15 cellular contexts compared by ENCODE assay signal in the genomic region with DNA sequence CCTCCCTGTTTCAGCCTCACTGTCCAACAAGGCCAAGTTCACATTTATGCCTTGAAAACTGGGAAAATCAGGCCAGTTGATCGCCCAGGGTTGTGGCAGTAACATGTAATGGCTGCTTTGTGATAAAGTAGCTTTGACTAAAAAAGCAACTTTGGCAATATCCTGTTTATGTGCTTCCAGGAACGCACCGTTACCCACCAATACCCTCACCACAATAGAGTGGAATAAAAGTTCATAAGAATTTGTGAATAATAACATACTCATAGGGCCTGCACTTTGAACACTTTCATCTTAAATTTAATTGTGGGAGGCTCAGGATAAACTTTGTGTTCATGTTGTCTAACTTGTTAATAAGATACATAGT.
DNase-seq lines count a peak whose midpoint lies in the region; ATAC-seq and TF ChIP-seq lines count a peak whose summit lies in the region.
"Had no signal": no experiment of that assay in that cellular context is flagged by ENCODE, and none has a peak within 500 bp of the region (broad histone marks: within the 10 kb centered on the region; RNA-seq: fewer than 3 reads in every experiment).

No MANE protein-coding gene starts in this region.

- H3K4me2 ChIP-seq in SK-N-SH: peak overlapping the region; percentile 53; the same call in 1 of the 2 replicates
- no peak overlapping the region for H3K4me2 ChIP-seq in Karpas-422 (ENCODE audit: low read depth, low read length, poor library complexity, severe bottlenecking)
- no peak overlapping the region for H3K4me2 ChIP-seq in smooth muscle cell

- CTCF ChIA-PET in SK-N-SH (lab: Yijun Ruan, JAX): interaction anchor here (1.1 to 1.2 kb wide), 2 partner anchors 13 to 72 kb away, joined by 3 to 4 read pairs; no protein-coding TSS in a partner anchor

- POLR2A ChIA-PET in SK-N-SH (lab: Yijun Ruan, JAX): interaction anchor here (5.1 kb wide), 1 partner anchor 82 kb away, joined by 80 read pairs; a partner anchor contains a TSS

- ATAC-seq in SK-N-SH treated with all-trans-retinoic acid at 6 μM for 48 hours (no peak), GM19452 (IDR thresholded peaks at IDR 0.05; ENCODE audit: unreplicated experiment) (no peak)
- ATAC-seq: effector memory CD8-positive, alpha-beta T cell; upper lobe of right lung had no signal

- no peak overlapping the region for H3K9ac ChIP-seq in SK-N-SH
- no peak overlapping the region for H3K9ac ChIP-seq in Karpas-422 (ENCODE audit: low read length)
- no peak overlapping the region for H3K9ac ChIP-seq in smooth muscle cell (ENCODE audit: low read depth)

- H4K20me1 ChIP-seq in SK-N-SH (ENCODE audit: insufficient read depth): no peaks in the 10 kb centered on the region
- no peaks in the 10 kb centered on the region for H4K20me1 ChIP-seq in Karpas-422 (ENCODE audit: insufficient read depth, low read depth, low read length)
- H4K20me1 ChIP-seq in smooth muscle cell (ENCODE audit: low read depth): no peaks in the 10 kb centered on the region

- WGBS in SK-N-SH (ENCODE audit: low lambda C conversion rate): 97% methylated on average over 3 of the region's 3 CpGs
- WGBS in smooth muscle cell (ENCODE audit: low lambda C conversion rate): 79% methylated on average over 3 of the region's 3 CpGs

- H3K27ac ChIP-seq in SK-N-SH (ENCODE audit: low read depth in 2 of 2, low read length in 1 of 2): 0 out of 4 replicates have a peak overlapping the region, but pooled peaks of 1 of the 2 experiments have one; percentile 57
- H3K27ac ChIP-seq in Karpas-422 (ENCODE audit: low read length): no peak overlapping the region
- peak overlapping the region; percentile 24 for H3K27ac ChIP-seq in smooth muscle cell (ENCODE audit: low read depth)
- H3K27ac ChIP-seq: upper lobe of right lung had no signal

- H3K9me3 ChIP-seq in SK-N-SH: no peaks in the 10 kb centered on the region
- no peaks in the 10 kb centered on the region for H3K9me3 ChIP-seq in Karpas-422 (ENCODE audit: low read length)
- no peaks in the 10 kb centered on the region for H3K9me3 ChIP-seq in smooth muscle cell (replicated peaks; ENCODE audit: low read depth)
- H3K9me3 ChIP-seq: upper lobe of right lung had no signal

- DNase-seq in SK-N-SH (no peak), Karpas-422 (no peak), smooth muscle cell (lab: John Stamatoyannopoulos, UW; ENCODE audit: unreplicated experiment) (no peak), RPMI8226 (no peak), amygdala (lab: John Stamatoyannopoulos, UW) (no peak)
- no peak for DNase-seq in activated naive CD8-positive, alpha-beta T cell treated with anti-CD3 and anti-CD28 coated beads for 36 hours
- DNase-seq: activated gamma-delta T cell; effector memory CD8-positive, alpha-beta T cell; Kasumi-1; NCI-H1417 treated with DMSO at 0.1 percent for 48 hours; NCI-H524 treated with DMSO at 0.1 percent for 48 hours; SW 1271; upper lobe of right lung had no signal

- no peak for TF ChIP-seq RAD21 in SK-N-SH (IDR thresholded peaks at IDR 0.05; ENCODE audit: low read length)

- H3K4me3 ChIP-seq in SK-N-SH (ENCODE audit: low read depth in 2 of 2, low read length in 1 of 2) (no peak overlapping the region), Karpas-422 (ENCODE audit: low read length) (no peak overlapping the region), smooth muscle cell (no peak overlapping the region)
- H3K4me3 ChIP-seq: upper lobe of right lung had no signal

- H2AFZ ChIP-seq in SK-N-SH (ENCODE audit: low read depth) (peak overlapping the region; percentile 64; the same call in 1 of the 2 replicates), Karpas-422 (ENCODE audit: low read length) (peak overlapping the region; percentile 59), smooth muscle cell (ENCODE audit: low read depth) (peak overlapping the region; percentile 32)

- H3K27me3 ChIP-seq in SK-N-SH (ENCODE audit: insufficient read depth) (no peaks in the 10 kb centered on the region), Karpas-422 (ENCODE audit: low read length) (no peaks in the 10 kb centered on the region), smooth muscle cell (ENCODE audit: low read depth) (no peaks in the 10 kb centered on the region)
- H3K27me3 ChIP-seq: upper lobe of right lung had no signal

- H3K79me2 ChIP-seq in SK-N-SH (ENCODE audit: insufficient read depth) (no peaks in the 10 kb centered on the region), Karpas-422 (ENCODE audit: low read length) (no peaks in the 10 kb centered on the region), smooth muscle cell (ENCODE audit: low read depth) (no peaks in the 10 kb centered on the region)

- H3K36me3 Mint-ChIP-seq in activated naive CD8-positive, alpha-beta T cell treated with anti-CD3 and anti-CD28 coated beads for 36 hours: no peaks in the 10 kb centered on the region

- H3F3A ChIP-seq in SK-N-SH (replicated peaks; ENCODE audit: insufficient read depth) (peaks cover 14% of the 10 kb centered on the region), smooth muscle cell (ENCODE audit: low read depth) (peaks cover 7% of the 10 kb centered on the region)

- H3K9me2 ChIP-seq in SK-N-SH (no peaks in the 10 kb centered on the region), Karpas-422 (replicated peaks; ENCODE audit: insufficient read depth, low read length) (no peaks in the 10 kb centered on the region)

- no peaks in the 10 kb centered on the region for H3K9me3 Mint-ChIP-seq in activated naive CD8-positive, alpha-beta T cell treated with anti-CD3 and anti-CD28 coated beads for 36 hours
- H3K9me3 Mint-ChIP-seq: effector memory CD8-positive, alpha-beta T cell had no signal

- no peak overlapping the region for H3K4me3 Mint-ChIP-seq in activated naive CD8-positive, alpha-beta T cell treated with anti-CD3 and anti-CD28 coated beads for 36 hours
- H3K4me3 Mint-ChIP-seq: effector memory CD8-positive, alpha-beta T cell had no signal

- H3K4me1 ChIP-seq in SK-N-SH (ENCODE audit: control insufficient read depth in 1 of 2, insufficient read depth in 2 of 2, low read depth in 1 of 2, low read length in 1 of 2): peaks cover 33 to 34% of the 10 kb centered on the region in 2 experiments
- peaks cover 50% of the 10 kb centered on the region for H3K4me1 ChIP-seq in Karpas-422 (ENCODE audit: low read length)
- peaks cover 34% of the 10 kb centered on the region for H3K4me1 ChIP-seq in smooth muscle cell (ENCODE audit: low read depth)

- no peaks in the 10 kb centered on the region for H3K36me3 ChIP-seq in SK-N-SH (replicated peaks in 1 of 2; ENCODE audit: control insufficient read depth in 1 of 2, insufficient read depth in 2 of 2, low read length in 1 of 2)
- H3K36me3 ChIP-seq in Karpas-422 (ENCODE audit: insufficient read depth, low read length): no peaks in the 10 kb centered on the region
- no peaks in the 10 kb centered on the region for H3K36me3 ChIP-seq in smooth muscle cell (ENCODE audit: low read depth)
- H3K36me3 ChIP-seq: upper lobe of right lung had no signal

- H3K27me3 Mint-ChIP-seq in activated naive CD8-positive, alpha-beta T cell treated with anti-CD3 and anti-CD28 coated beads for 36 hours: peaks cover 5% of the 10 kb centered on the region

- peak overlapping the region; percentile 78 for H3K27ac Mint-ChIP-seq in activated naive CD8-positive, alpha-beta T cell treated with anti-CD3 and anti-CD28 coated beads for 36 hours
- H3K27ac Mint-ChIP-seq: effector memory CD8-positive, alpha-beta T cell had no signal

- no peak for TF ChIP-seq CTCF in SK-N-SH (IDR thresholded peaks at IDR 0.05)
- no peak for TF ChIP-seq CTCF in smooth muscle cell (IDR thresholded peaks at IDR 0.05; ENCODE audit: borderline replicate concordance, insufficient read depth, poor library complexity, severe bottlenecking)

- H3K4me1 Mint-ChIP-seq in activated naive CD8-positive, alpha-beta T cell treated with anti-CD3 and anti-CD28 coated beads for 36 hours: peaks cover 15% of the 10 kb centered on the region

- TF ChIP-seq EP300 in SK-N-SH (IDR thresholded peaks at IDR 0.05; ENCODE audit: borderline replicate concordance in 1 of 2, low read depth in 1 of 2, low read length in 1 of 2): no peak

TF ChIP-seq in SK-N-SH, 30 proteins besides CTCF, POLR2A, EP300 and RAD21:
- TF ChIP-seq NFIC (IDR thresholded peaks at IDR 0.05; ENCODE audit: borderline replicate concordance): no peak
- no peak for TF ChIP-seq POLR2AphosphoS5 (IDR thresholded peaks at IDR 0.05; ENCODE audit: low read depth, low read length)
- no peak for TF ChIP-seq NRF1 (IDR thresholded peaks at IDR 0.05; ENCODE audit: low read depth, low read length)
- TF ChIP-seq RCOR1 (IDR thresholded peaks at IDR 0.05; ENCODE audit: low read length): no peak
- no peak for TF ChIP-seq CHD2 (IDR thresholded peaks at IDR 0.05; ENCODE audit: low read length, partially characterized antibody)
- TF ChIP-seq YY1 (IDR thresholded peaks at IDR 0.05; ENCODE audit: low read depth): no peak

TF ChIP-seq in SK-N-SH treated with all-trans-retinoic acid at 6 μM for 48 hours, 23 proteins besides CTCF, POLR2A, EP300 and RAD21 (continues in another document):
- TF ChIP-seq CSDC2 (CRISPR knock-in tag; IDR thresholded peaks at IDR 0.05) (no peak), ISL1 (CRISPR knock-in tag; IDR thresholded peaks at IDR 0.05) (no peak), BACH2 (CRISPR knock-in tag; IDR thresholded peaks at IDR 0.05; ENCODE audit: borderline replicate concordance) (no peak), PPARA (CRISPR knock-in tag; IDR thresholded peaks at IDR 0.05; ENCODE audit: borderline replicate concordance) (no peak), ZFP30 (CRISPR knock-in tag; IDR thresholded peaks at IDR 0.05) (no peak), ZNF70 (CRISPR knock-in tag; IDR thresholded peaks at IDR 0.05) (no peak), OSR1 (CRISPR knock-in tag; IDR thresholded peaks at IDR 0.05) (no peak), GLIS3 (CRISPR knock-in tag; IDR thresholded peaks at IDR 0.05) (no peak)
